Comparison of ENCODE assay signal across 8 cellular contexts in the genomic region with DNA sequence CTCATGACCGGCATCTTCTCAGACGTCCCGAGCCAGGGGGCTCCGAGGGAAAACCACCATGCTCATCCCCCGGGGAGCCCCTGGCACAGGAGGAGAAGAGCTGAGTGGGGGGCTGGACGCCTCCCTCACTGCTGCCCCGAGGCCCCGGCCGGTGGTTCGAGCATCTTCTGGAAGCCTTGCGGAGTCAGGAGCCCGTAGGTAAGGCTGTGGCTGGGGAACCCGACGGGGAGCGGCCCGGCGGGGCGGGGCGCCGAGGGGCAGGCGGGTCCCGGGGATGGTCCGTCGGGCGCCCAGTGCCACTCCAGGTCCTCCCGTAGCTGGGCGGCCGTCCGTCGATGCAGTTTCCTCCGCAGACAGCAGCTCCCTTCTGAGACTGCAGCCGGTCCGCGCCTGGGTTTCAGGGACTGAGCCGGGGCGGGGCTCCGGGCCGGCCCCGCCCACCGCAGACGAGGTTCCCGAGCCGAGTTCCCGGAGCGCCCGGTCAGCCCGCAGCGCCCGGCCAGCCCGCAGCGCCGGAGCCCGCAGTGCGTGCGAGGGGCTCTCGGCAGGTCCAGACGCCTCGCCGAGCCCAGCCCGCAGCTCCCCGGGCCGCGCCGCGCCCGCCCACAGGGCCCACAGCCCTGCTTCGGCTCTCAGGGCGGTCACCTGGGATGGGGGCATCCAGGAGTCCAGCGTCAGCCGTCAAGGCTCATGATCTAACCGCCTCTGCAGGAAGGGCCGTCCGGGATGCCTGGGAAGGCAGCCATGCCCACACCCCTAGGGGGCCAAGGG. TPM values are rescaled to one million over a fixed set of nuclear protein-coding genes. Genes with fewer than 3 reads are reported as not detected.
DNase-seq lines count a peak whose midpoint lies in the region; ATAC-seq, FAIRE-seq and TF ChIP-seq lines count a peak whose summit lies in the region.

A gene (minus strand): TSS at position 369 of the 771 bp plus-strand sequence. CDS start 355 bp downstream, at position 14.

- CTCF ChIA-PET in K562 (lab: Yijun Ruan, JAX; ENCODE audit: low intra/inter-chr PET ratio) = no interaction called here

- no peaks in the 10 kb centered on the region for H3K79me2 ChIP-seq in K562 (ENCODE audit: control insufficient read depth, insufficient read depth, low read length)

- H3K4me1 ChIP-seq in BLaER1 treated with 17β-estradiol and CSF1 and Interleukin-3, amounts not matched to agents 10 nM and 100 nM = peaks cover 37 to 56% (median 45%) of the 10 kb centered on the region in 10 experiments
- H3K4me1 ChIP-seq in K562 (replicated peaks in 1 of 2; ENCODE audit: control insufficient read depth in 2 of 2, insufficient read depth in 2 of 2, low read length in 2 of 2) (peaks cover 0 to 43% of the 10 kb centered on the region in 2 experiments; a peak in 3 of 5 replicates), iPS DF 6.9 (ENCODE audit: control insufficient read depth, insufficient read depth, low read length) (peaks cover 2% of the 10 kb centered on the region; the same call in 1 of the 2 replicates)

- ATAC-seq in K562 (peak; percentile 93), sciatic nerve (peak; percentile 67), HG03175 (IDR thresholded peaks at IDR 0.05; ENCODE audit: unreplicated experiment) (no peak)

- TF ChIP-seq EP300 in K562 (IDR thresholded peaks at IDR 0.05; ENCODE audit: low read length) = no peak

- BruUV-seq in K562 (replicated peaks; lab: Mats Ljungman, UMichigan) = no TSS peak

- no peaks in the 10 kb centered on the region for H3K9me3 ChIP-seq in BLaER1 treated with 17β-estradiol and CSF1 and Interleukin-3, amounts not matched to agents 10 nM and 100 nM (replicated peaks in 1 of 11)
- no peaks in the 10 kb centered on the region for H3K9me3 ChIP-seq in K562 (replicated peaks; ENCODE audit: control insufficient read depth, insufficient read depth, low read depth, low read length)
- H3K9me3 ChIP-seq in iPS DF 6.9 (ENCODE audit: control insufficient read depth, insufficient read depth, low read length) = no peaks in the 10 kb centered on the region

- POLR2A ChIA-PET in K562 (lab: Yijun Ruan, JAX) = interaction anchor here (0.7 to 1.3 kb wide), 2 partner anchors 9 to 477 kb away, joined by 3 to 8 read pairs; no protein-coding TSS in a partner anchor

- in situ Hi-C loops in K562 (cut with MboI) = no loop called here

- no peaks in the 10 kb centered on the region for H3K36me3 ChIP-seq in BLaER1 treated with 17β-estradiol and CSF1 and Interleukin-3, amounts not matched to agents 10 nM and 100 nM
- H3K36me3 ChIP-seq in H7 (replicated peaks; ENCODE audit: control insufficient read depth, insufficient read depth, low read length) = no peaks in the 10 kb centered on the region
- no peaks in the 10 kb centered on the region for H3K36me3 ChIP-seq in K562 (ENCODE audit: control insufficient read depth, insufficient read depth, low read length)
- no peaks in the 10 kb centered on the region for H3K36me3 ChIP-seq in iPS DF 6.9 (ENCODE audit: control insufficient read depth, insufficient read depth, low read length)

- peak within 1 kb of the TSS in 1 of 11 experiments; percentile 8; a peak in 2 of 22 replicates for H3K27ac ChIP-seq in BLaER1 treated with 17β-estradiol and CSF1 and Interleukin-3, amounts not matched to agents 10 nM and 100 nM
- H3K27ac ChIP-seq in K562 (ENCODE audit: extremely low read depth, low read depth, low read length) = no peak within 1 kb of the TSS
- no peak within 1 kb of the TSS for H3K27ac ChIP-seq in iPS DF 6.9 (ENCODE audit: low read length)

- peak within 1 kb of the TSS; percentile 74 for H2AFZ ChIP-seq in K562 (ENCODE audit: low read depth, low read length)

- no peaks in the 10 kb centered on the region; a peak in 1 of 22 replicates for H4K20me1 ChIP-seq in BLaER1 treated with 17β-estradiol and CSF1 and Interleukin-3, amounts not matched to agents 10 nM and 100 nM
- H4K20me1 ChIP-seq in K562 (replicated peaks; ENCODE audit: control insufficient read depth, insufficient read depth, low read length) = no peaks in the 10 kb centered on the region

- H3K4me3 ChIP-seq in BLaER1 treated with 17β-estradiol and CSF1 and Interleukin-3, amounts not matched to agents 10 nM and 100 nM = peak within 1 kb of the TSS; percentile 49 to 69 (median 58)
- H3K4me3 ChIP-seq in H7 (ENCODE audit: insufficient read depth, low read depth, low read length) (peak within 1 kb of the TSS; percentile 50), K562 (peak within 1 kb of the TSS; percentile 43), iPS DF 6.9 (ENCODE audit: low read length) (peak within 1 kb of the TSS; percentile 35; the same call in 1 of the 2 replicates)

- peak within 1 kb of the TSS; percentile 39 to 67 (median 61); a peak in 19 of 22 replicates for H3K9ac ChIP-seq in BLaER1 treated with 17β-estradiol and CSF1 and Interleukin-3, amounts not matched to agents 10 nM and 100 nM
- H3K9ac ChIP-seq in K562 (ENCODE audit: insufficient read depth in 1 of 2, low read depth in 2 of 2, low read length in 2 of 2) = peak within 1 kb of the TSS; percentile 34 to 87; a peak in 3 of 4 replicates

- no peak for TF ChIP-seq RAD21 in K562 (CRISPR knock-in tag; conservative IDR thresholded peaks at IDR 0.05 in 1 of 2, IDR thresholded peaks at IDR 0.05 in 1 of 2)

- intact Hi-C loops in K562 (cut with micrococcal nuclease) (no loop called here), sciatic nerve (cut with DNase I) (no loop called here)

- no peak for FAIRE-seq in K562 (lab: Jason Lieb, UNC)
- no peak for FAIRE-seq in D721Med (lab: Jason Lieb, UNC)

- TF ChIP-seq CTCF in K562 (IDR thresholded peaks at IDR 0.05 in 2 of 3, conservative IDR thresholded peaks at IDR 0.05 in 1 of 3; ENCODE audit: insufficient read depth in 2 of 3, low read depth in 1 of 3, low read length in 3 of 3) (no peak), D721Med (IDR thresholded peaks at IDR 0.05; ENCODE audit: insufficient read depth, missing control alignments) (no peak)

- TF ChIP-seq POLR2A in K562 (conservative IDR thresholded peaks at IDR 0.05) = no peak

- peak within 1 kb of the TSS; percentile 90 to 97 (median 94) for H3K4me2 ChIP-seq in BLaER1 treated with 17β-estradiol and CSF1 and Interleukin-3, amounts not matched to agents 10 nM and 100 nM
- peak within 1 kb of the TSS; percentile 52 for H3K4me2 ChIP-seq in K562 (ENCODE audit: insufficient read depth, low read length)

- DNase-seq in H7 = peak; percentile 96
- peak; percentile 49 for DNase-seq in RPMI7951 (ENCODE audit: low read depth)
- DNase-seq in K562 (ENCODE audit: extremely low read depth in 1 of 4, low spot score in 3 of 4) = peak; percentile 59 to 80 (median 72)
- DNase-seq in iPS DF 6.9 (ENCODE audit: low read depth, low spot score) = no peak
- DNase-seq in sciatic nerve (ENCODE audit: low spot score) = peak; percentile 81
- no peak for DNase-seq in D721Med (ENCODE audit: insufficient read length, low spot score)

- WGBS in K562 (ENCODE audit: insufficient coverage, low coverage, missing lambda C conversion rate) = 5% methylated on average over 15 of the region's 73 CpGs
- WGBS in iPS DF 6.9 (ENCODE audit: insufficient coverage, insufficient read length) = no CpG with 5 or more reads among the region's 73 CpGs

- peaks cover 11 to 26% (median 17%) of the 10 kb centered on the region in 11 experiments for H3K27me3 ChIP-seq in BLaER1 treated with 17β-estradiol and CSF1 and Interleukin-3, amounts not matched to agents 10 nM and 100 nM
- peaks cover 12% of the 10 kb centered on the region for H3K27me3 ChIP-seq in H7 (ENCODE audit: control insufficient read depth, insufficient read depth, low read length)
- no peaks in the 10 kb centered on the region for H3K27me3 ChIP-seq in K562 (ENCODE audit: control insufficient read depth in 2 of 2, insufficient read depth in 2 of 2, low read length in 2 of 2)
- no peaks in the 10 kb centered on the region; the same call in 1 of the 2 replicates for H3K27me3 ChIP-seq in iPS DF 6.9 (ENCODE audit: control insufficient read depth, insufficient read depth, low read length)

- no peaks in the 10 kb centered on the region for H3K9me1 ChIP-seq in K562 (ENCODE audit: control insufficient read depth, insufficient read depth, low read length)

TF ChIP-seq in K562, 482 proteins besides CTCF, POLR2A, EP300 and RAD21 (continues in another document):
- TF ChIP-seq TBP (optimal IDR thresholded peaks at IDR 0.05; ENCODE audit: low read depth, low read length) = peak; percentile 23
- TF ChIP-seq EWSR1 (IDR thresholded peaks at IDR 0.05; ENCODE audit: borderline replicate concordance, low read depth, partially characterized antibody) = no peak
- TF ChIP-seq POLR2G (IDR thresholded peaks at IDR 0.05; ENCODE audit: low read depth, low read length) = peak; percentile 63

RNA-seq across cellular contexts. Expression of the gene that starts here (rescaled TPM):
- 4.6 and 6.9 TPM in 2 replicates for total RNA-seq in H7 (2014; rRNA removed; shearing (Covaris generic))
- total RNA-seq in RPMI7951 (2014; rRNA removed; shearing (Covaris generic)) = 0.36 and 0.98 TPM in 2 replicates
- 0.23 and 0.65 TPM in 2 replicates for total RNA-seq in K562 (2011; cell fraction: chromatin; rRNA removed; ENCODE audit: low replicate concordance)
- 0.79 and 1.2 TPM in 2 replicates for total RNA-seq in K562 (2011; cell fraction: nucleolus; rRNA removed)
- total RNA-seq in K562 (2011; cell fraction: nucleoplasm; rRNA removed) = 0.51 and 0.69 TPM in 2 replicates
- 0.18 and 0.90 TPM in 2 replicates for total RNA-seq in K562 (2014; rRNA removed)
- 0.22 and 0.32 TPM in 2 replicates for total RNA-seq in K562 (2014; rRNA removed; fragmentation: Illumina TruSeq; extraction: Trizol)
- total RNA-seq in K562 (2015; rRNA removed; fragmentation: Illumina TruSeq; extraction: Trizol) = 0.11 and 0.34 TPM in 2 replicates
- 0.29 and 0.44 TPM in 2 replicates for total RNA-seq in K562 (2021)
- 0.14 and 0.20 TPM in 2 replicates for polyA plus RNA-seq in K562 (2011; rRNA removed)
- polyA plus RNA-seq in K562 (2011; cell fraction: cytosol; rRNA removed) = 0.03 and 0.07 TPM in 2 replicates
- polyA plus RNA-seq in K562 (2011; cell fraction: nucleus; rRNA removed) = 0.06 and 0.31 TPM in 2 replicates
- polyA plus RNA-seq in K562 (2012) = 0.10 and 0.29 TPM in 2 replicates
- 0.18 and 0.54 TPM in 2 replicates for polyA plus RNA-seq in K562 (2014; fragmentation: Illumina TruSeq; extraction: Trizol)
- polyA plus RNA-seq in K562 (2014; fragmentation: Nextera tagmentation; extraction: Ambion mirVana) = under 1 TPM; 0.04 to 0.07 TPM
- polyA plus RNA-seq in K562 (2014; rRNA removed) = 0.30 and 0.66 TPM in 2 replicates
- 0.06 and 0.14 TPM in 2 replicates for polyA minus RNA-seq in K562 (2011; rRNA and poly(A)+ RNA removed)
- not detected in 2 replicates for polyA minus RNA-seq in K562 (2011; cell fraction: cytosol; rRNA and poly(A)+ RNA removed)
- 0.22 and 0.40 TPM in 2 replicates for polyA minus RNA-seq in K562 (2011; cell fraction: nucleus; rRNA and poly(A)+ RNA removed)
- 12.4 TPM for total RNA-seq in sciatic nerve

Comparison
In these comparisons a context has a peak if more than half of its experiments do, and no peak if none do; other contexts are left out.
1. Peak in DNase-seq in RPMI7951; RNA of the gene not detected or under 1 TPM.
2. DNase-seq: peak in H7 (single experiment), K562 (4 of 4) and sciatic nerve (single experiment); none in iPS DF 6.9 (single experiment) and D721Med (single experiment).
3. Peak in every context shown above with its lines, with median percentiles within 50 percentile points of each other: H3K4me3 ChIP-seq.